22 cellular contexts compared by ENCODE assay signal in genomic region chr10:66307826-66308225, GRCh38.
A peak's percentile ranks its signal among the peaks of the same experiment; 100 is the strongest.
DNase-seq lines count a peak whose midpoint lies in the region; ATAC-seq, FAIRE-seq and TF ChIP-seq lines count a peak whose summit lies in the region.
"Had no signal": no experiment of that assay in that cellular context is flagged by ENCODE, and none has a peak within 500 bp of the region (broad histone marks: within the 10 kb centered on the region; RNA-seq: fewer than 3 reads in every experiment).

No MANE protein-coding gene starts in this region.

- H4K20me1 ChIP-seq in HepG2 (ENCODE audit: insufficient read depth, low read length), result no peaks in the 10 kb centered on the region

- TF ChIP-seq RAD21 in liver (IDR thresholded peaks at IDR 0.05) (peak; percentile 78 to 79), HepG2 (CRISPR knock-in tag; IDR thresholded peaks at IDR 0.05) (no peak)

- no peak overlapping the region for H3K4me2 ChIP-seq in HepG2 (ENCODE audit: low read depth, low read length)

- H3K4me1 Mint-ChIP-seq in CD8-positive, alpha-beta T cell (ENCODE audit: low read depth), result no peaks in the 10 kb centered on the region
- no peaks in the 10 kb centered on the region for H3K4me1 Mint-ChIP-seq in activated naive CD4-positive, alpha-beta T cell treated with anti-CD3 and anti-CD28 coated beads for 36 hours (ENCODE audit: low read depth)
- H3K4me1 Mint-ChIP-seq: activated naive CD8-positive, alpha-beta T cell treated with anti-CD3 and anti-CD28 coated beads, Interleukin-2, amount 10 ng/mL, durations not matched to agents 7 days and 5 days; stimulated activated memory B cell treated with anti-CD40 and anti-IgM and Interleukin-4, amounts not matched to agents 10 μg/mL and 1 μg/mL and 100 μg/mL, for 72 hours had no signal

- H3K27ac ChIP-seq in liver (ENCODE audit: low read depth in 1 of 2, low read length in 2 of 2) (no peak overlapping the region), HepG2 (ENCODE audit: extremely low read length, insufficient read depth, low read length) (no peak overlapping the region)
- H3K27ac ChIP-seq in CD8-positive, alpha-beta T cell (ENCODE audit: low read depth, low read length), result no peak overlapping the region
- H3K27ac ChIP-seq: transverse colon had no signal

- ATAC-seq in HepG2 (no peak), GM21360 (IDR thresholded peaks at IDR 0.05; ENCODE audit: unreplicated experiment) (no peak)
- ATAC-seq in CD8-positive, alpha-beta T cell, result no peak
- ATAC-seq: effector memory CD8-positive, alpha-beta T cell; K562; right cardiac atrium; stimulated activated memory B cell treated with anti-CD40 and anti-IgM and Interleukin-4, amounts not matched to agents 10 μg/mL and 1 μg/mL and 100 μg/mL, for 72 hours had no signal

- no TSS peak for BruUV-seq in HepG2 (replicated peaks; lab: Mats Ljungman, UMichigan)

- in situ Hi-C loops in HepG2 (cut with HindIII; ENCODE audit: extremely low pct_ligation_motif_present, low pct_unique_long_range_greater_than_20kb) (no loop called here), astrocyte of the spinal cord (cut with HindIII; ENCODE audit: low sequenced_read_pairs) (no loop called here)

- no peaks in the 10 kb centered on the region for H3K79me2 ChIP-seq in HepG2 (ENCODE audit: insufficient read depth, low read length)

- H3K27ac Mint-ChIP-seq in CD8-positive, alpha-beta T cell, result no peak overlapping the region
- no peak overlapping the region for H3K27ac Mint-ChIP-seq in activated naive CD4-positive, alpha-beta T cell treated with anti-CD3 and anti-CD28 coated beads for 36 hours
- H3K27ac Mint-ChIP-seq: activated naive CD8-positive, alpha-beta T cell treated with anti-CD3 and anti-CD28 coated beads, Interleukin-2, amount 10 ng/mL, durations not matched to agents 7 days and 5 days; activated T-helper 1 cell treated with anti-CD3 and anti-CD28 coated beads, Interleukin-12 subunit alpha, Interleukin-12 subunit beta, Interleukin-2, Interleukin-4 antibody, amounts not matched to agents 30 ng/mL and 10 ng/mL and 1 ng/mL, durations not matched to agents 14 hours and 24 hours and 36 hours; CD4-positive, alpha-beta T cell; effector memory CD8-positive, alpha-beta T cell; stimulated activated memory B cell treated with anti-CD40 and anti-IgM and Interleukin-4, amounts not matched to agents 10 μg/mL and 1 μg/mL and 100 μg/mL, for 72 hours had no signal

- no peak for TF ChIP-seq POLR2A in HepG2 (IDR thresholded peaks at IDR 0.05; ENCODE audit: insufficient read depth in 1 of 2, low read depth in 2 of 2, low read length in 2 of 2)

- no peaks in the 10 kb centered on the region for H3K27me3 Mint-ChIP-seq in CD8-positive, alpha-beta T cell (ENCODE audit: low read depth)
- no peaks in the 10 kb centered on the region for H3K27me3 Mint-ChIP-seq in activated naive CD4-positive, alpha-beta T cell treated with anti-CD3 and anti-CD28 coated beads for 36 hours (ENCODE audit: low read depth)
- H3K27me3 Mint-ChIP-seq: activated naive CD8-positive, alpha-beta T cell treated with anti-CD3 and anti-CD28 coated beads, Interleukin-2, amount 10 ng/mL, durations not matched to agents 7 days and 5 days; CD4-positive, alpha-beta T cell; effector memory CD8-positive, alpha-beta T cell; stimulated activated memory B cell treated with anti-CD40 and anti-IgM and Interleukin-4, amounts not matched to agents 10 μg/mL and 1 μg/mL and 100 μg/mL, for 72 hours had no signal

- no peak overlapping the region for H3K9ac ChIP-seq in liver (ENCODE audit: low read depth in 1 of 2, low read length in 2 of 2)
- no peak overlapping the region for H3K9ac ChIP-seq in HepG2 (ENCODE audit: insufficient read depth, low read depth, low read length)

- H3K4me3 ChIP-seq in liver (ENCODE audit: low read depth in 1 of 3, low read length in 3 of 3) (no peak overlapping the region), HepG2 (replicated peaks in 1 of 3; ENCODE audit: insufficient read depth in 1 of 3, low read depth in 2 of 3, low read length in 3 of 3) (no peak overlapping the region), astrocyte of the spinal cord (ENCODE audit: low read depth, low read length) (no peak overlapping the region)
- H3K4me3 ChIP-seq in CD8-positive, alpha-beta T cell (ENCODE audit: low read depth, low read length), result no peak overlapping the region
- H3K4me3 ChIP-seq: HAP-1, K562, transverse colon had no signal

- TF ChIP-seq CTCF in liver (IDR thresholded peaks at IDR 0.05; ENCODE audit: low read depth, low read length, missing input control) (peak; percentile 40), HepG2 (CRISPR knock-in tag; IDR thresholded peaks at IDR 0.05) (no peak), astrocyte of the spinal cord (IDR thresholded peaks at IDR 0.05; ENCODE audit: low read depth, low read length) (no peak)
- no peak for TF ChIP-seq CTCF in CD8-positive, alpha-beta T cell (IDR thresholded peaks at IDR 0.05)

- H3K4me1 ChIP-seq in liver (ENCODE audit: control insufficient read depth in 4 of 4, insufficient read depth in 4 of 4, low read length in 3 of 4) (peaks cover 0 to 5% (median 0%) of the 10 kb centered on the region in 4 donors), HepG2 (ENCODE audit: insufficient read depth, low read length) (no peaks in the 10 kb centered on the region)
- no peaks in the 10 kb centered on the region for H3K4me1 ChIP-seq in CD8-positive, alpha-beta T cell (ENCODE audit: insufficient read depth, low read length)

- H3K9me3 Mint-ChIP-seq in CD8-positive, alpha-beta T cell, result peaks cover 6% of the 10 kb centered on the region
- no peaks in the 10 kb centered on the region for H3K9me3 Mint-ChIP-seq in activated naive CD4-positive, alpha-beta T cell treated with anti-CD3 and anti-CD28 coated beads for 36 hours
- H3K9me3 Mint-ChIP-seq: activated T-helper 1 cell treated with anti-CD3 and anti-CD28 coated beads, Interleukin-12 subunit alpha, Interleukin-12 subunit beta, Interleukin-2, Interleukin-4 antibody, amounts not matched to agents 30 ng/mL and 10 ng/mL and 1 ng/mL, durations not matched to agents 14 hours and 24 hours and 36 hours; effector memory CD8-positive, alpha-beta T cell had no signal

- no peaks in the 10 kb centered on the region for H3K36me3 ChIP-seq in liver (ENCODE audit: control insufficient read depth in 4 of 4, insufficient read depth in 3 of 4, low read depth in 1 of 4, low read length in 3 of 4)
- H3K36me3 ChIP-seq in HepG2 (replicated peaks in 1 of 2; ENCODE audit: control insufficient read depth in 1 of 2, insufficient read depth in 2 of 2, low read length in 2 of 2), result no peaks in the 10 kb centered on the region
- H3K36me3 ChIP-seq in CD8-positive, alpha-beta T cell (ENCODE audit: insufficient read depth, low read length), result no peaks in the 10 kb centered on the region
- H3K36me3 ChIP-seq: HAP-1, transverse colon had no signal

- no peaks in the 10 kb centered on the region for H3K27me3 ChIP-seq in liver (ENCODE audit: control insufficient read depth in 4 of 4, insufficient read depth in 4 of 4, low read length in 3 of 4)
- H3K27me3 ChIP-seq in HepG2 (ENCODE audit: control insufficient read depth in 1 of 2, insufficient read depth in 2 of 2, low read length in 2 of 2), result no peaks in the 10 kb centered on the region
- H3K27me3 ChIP-seq in CD8-positive, alpha-beta T cell (ENCODE audit: insufficient read depth, low read length), result no peaks in the 10 kb centered on the region
- H3K27me3 ChIP-seq: transverse colon had no signal

- H3K9me3 ChIP-seq in liver (ENCODE audit: control insufficient read depth in 4 of 4, low read length in 3 of 4) (no peaks in the 10 kb centered on the region), HepG2 (ENCODE audit: low read length) (no peaks in the 10 kb centered on the region)
- H3K9me3 ChIP-seq in CD8-positive, alpha-beta T cell (ENCODE audit: low read length), result no peaks in the 10 kb centered on the region
- H3K9me3 ChIP-seq: HAP-1, transverse colon had no signal

- no peaks in the 10 kb centered on the region for H3K36me3 Mint-ChIP-seq in CD8-positive, alpha-beta T cell
- H3K36me3 Mint-ChIP-seq in activated naive CD4-positive, alpha-beta T cell treated with anti-CD3 and anti-CD28 coated beads for 36 hours (ENCODE audit: low read depth), result no peaks in the 10 kb centered on the region
- H3K36me3 Mint-ChIP-seq: activated naive CD8-positive, alpha-beta T cell treated with anti-CD3 and anti-CD28 coated beads, Interleukin-2, amount 10 ng/mL, durations not matched to agents 7 days and 5 days; stimulated activated memory B cell treated with anti-CD40 and anti-IgM and Interleukin-4, amounts not matched to agents 10 μg/mL and 1 μg/mL and 100 μg/mL, for 72 hours had no signal

- no peak for TF ChIP-seq EP300 in HepG2 (IDR thresholded peaks at IDR 0.05; ENCODE audit: low read depth in 2 of 2, low read length in 2 of 2)
- no peak for TF ChIP-seq EP300 in HepG2 (CRISPR knock-in tag; IDR thresholded peaks at IDR 0.05; ENCODE audit: borderline replicate concordance)

- DNase-seq in HepG2 (ENCODE audit: low spot score), result no peak
- peak; percentile 1 for DNase-seq in astrocyte of the spinal cord (ENCODE audit: low read depth, low spot score)
- peak; percentile 12 for DNase-seq in kidney tubule cell (ENCODE audit: low spot score)
- no peak for DNase-seq in CD8-positive, alpha-beta T cell
- DNase-seq in activated naive CD4-positive, alpha-beta T cell treated with anti-CD3 and anti-CD28 coated beads for 36 hours, result no peak
- no peak for DNase-seq in SW480 (ENCODE audit: low spot score)
- DNase-seq: activated CD4-positive, CD25-positive, alpha-beta regulatory T cell treated with anti-CD3 and anti-CD28 coated beads, Interleukin-2, amount 50 U/mL, for 72 hours; activated naive CD8-positive, alpha-beta T cell treated with anti-CD3 and anti-CD28 coated beads, Interleukin-2, amount 10 ng/mL, durations not matched to agents 7 days and 5 days; CD4-positive, alpha-beta T cell; effector memory CD8-positive, alpha-beta T cell; NCI-H1048; right cardiac atrium; T-helper 9 cell; transverse colon had no signal

- H3K4me3 Mint-ChIP-seq in CD8-positive, alpha-beta T cell, result no peak overlapping the region
- no peak overlapping the region for H3K4me3 Mint-ChIP-seq in activated naive CD4-positive, alpha-beta T cell treated with anti-CD3 and anti-CD28 coated beads for 36 hours
- H3K4me3 Mint-ChIP-seq: activated naive CD8-positive, alpha-beta T cell treated with anti-CD3 and anti-CD28 coated beads, Interleukin-2, amount 10 ng/mL, durations not matched to agents 7 days and 5 days; activated T-helper 1 cell treated with anti-CD3 and anti-CD28 coated beads, Interleukin-12 subunit alpha, Interleukin-12 subunit beta, Interleukin-2, Interleukin-4 antibody, amounts not matched to agents 30 ng/mL and 10 ng/mL and 1 ng/mL, durations not matched to agents 14 hours and 24 hours and 36 hours; CD4-positive, alpha-beta T cell; effector memory CD8-positive, alpha-beta T cell; stimulated activated memory B cell treated with anti-CD40 and anti-IgM and Interleukin-4, amounts not matched to agents 10 μg/mL and 1 μg/mL and 100 μg/mL, for 72 hours had no signal

- no peak for FAIRE-seq in HepG2 (lab: Jason Lieb, UNC)
- FAIRE-seq: GM19239, K562, keratinocyte had no signal

- POLR2A ChIA-PET in HepG2 (lab: Yijun Ruan, JAX), result no interaction called here
- POLR2A ChIA-PET in CD8-positive, alpha-beta T cell (lab: Charles Lee), result no interaction called here

- CTCF ChIA-PET in HepG2 (lab: Yijun Ruan, JAX; ENCODE audit: low intra/inter-chr PET ratio, low total read pairs), result no interaction called here
- CTCF ChIA-PET in CD8-positive, alpha-beta T cell (lab: Charles Lee), result no interaction called here
- CTCF ChIA-PET in activated naive CD4-positive, alpha-beta T cell treated with anti-CD3 and anti-CD28 coated beads for 36 hours (lab: Charles Lee), result interaction anchor here (0.6 kb wide), 1 partner anchor 1213 kb away, joined by 3 read pairs; no protein-coding TSS in a partner anchor

- H2AFZ ChIP-seq in HepG2 (ENCODE audit: low read length), result no peak overlapping the region

- intact Hi-C loops in HepG2 (cut with micrococcal nuclease; ENCODE audit: unreplicated experiment), result loop anchor here (10.0 kb wide), 1 partner anchor 317 kb away; no protein-coding TSS in a partner anchor
- intact Hi-C loops in CD8-positive, alpha-beta T cell (cut with DNase I, micrococcal nuclease), result no loop called here
- intact Hi-C loops in activated naive CD4-positive, alpha-beta T cell treated with anti-CD3 and anti-CD28 coated beads for 36 hours (cut with micrococcal nuclease), result no loop called here

Comparison
In these comparisons a context has a peak if more than half of its experiments do, and no peak if none do; other contexts are left out.
1. DNase-seq: peak in astrocyte of the spinal cord (single experiment) and kidney tubule cell (single experiment); none in HepG2 (single experiment), CD8-positive, alpha-beta T cell (0 of 7), activated naive CD4-positive, alpha-beta T cell treated with anti-CD3 and anti-CD28 coated beads for 36 hours (single experiment) and SW480 (single experiment).